ENCODE assay signal across 7 cellular contexts in genomic region chr5:132227235-132227484, GRCh38. TPM values are rescaled to one million over a fixed set of nuclear protein-coding genes. Genes with fewer than 3 reads are reported as not detected.
DNase-seq lines count a peak whose midpoint lies in the region; ATAC-seq, FAIRE-seq and TF ChIP-seq lines count a peak whose summit lies in the region.

No MANE protein-coding gene starts in this region.

- H3K4me2 ChIP-seq in IMR-90 (ENCODE audit: low read depth, low read length), result peak overlapping the region; percentile 98
- peak overlapping the region; percentile 68 for H3K4me2 ChIP-seq in GM12878 (ENCODE audit: control insufficient read depth, insufficient read depth)

- TF ChIP-seq EP300 in GM12878 (IDR thresholded peaks at IDR 0.05; ENCODE audit: borderline replicate concordance in 1 of 2, control insufficient read depth in 1 of 2, low read depth in 2 of 2, low read length in 2 of 2), result no peak

- no peak for FAIRE-seq in GM12878 (lab: Jason Lieb, UNC)

- H2BK15ac ChIP-seq in IMR-90 (ENCODE audit: low read depth, low read length), result 0 out of 3 replicates have a peak overlapping the region, but pooled peaks have one; percentile 36

- no peaks in the 10 kb centered on the region for H3K79me2 ChIP-seq in GM12878 (ENCODE audit: control insufficient read depth, insufficient read depth, low read length)

- H4K5ac ChIP-seq in IMR-90 (ENCODE audit: low read depth, low read length), result peak overlapping the region; percentile 4

- TF ChIP-seq CTCF in IMR-90 (conservative IDR thresholded peaks at IDR 0.05; ENCODE audit: low read depth, low read length) (no peak), GM12878 (IDR thresholded peaks at IDR 0.05 in 2 of 3, conservative IDR thresholded peaks at IDR 0.05 in 1 of 3; ENCODE audit: control insufficient read depth in 2 of 3, extremely low read depth in 1 of 3, insufficient read depth in 1 of 3, low read depth in 3 of 3, low read length in 3 of 3) (no peak), liver (IDR thresholded peaks at IDR 0.05; ENCODE audit: low read depth, low read length, missing input control) (no peak)

- H3K79me1 ChIP-seq in IMR-90 (ENCODE audit: low read depth in 1 of 2, low read length in 2 of 2), result peaks cover 33 to 51% of the 10 kb centered on the region in 2 experiments

- SMC1A ChIA-PET in GM12878 (lab: Charles Lee; ENCODE audit: uncharacterized antibody, unreplicated experiment), result interaction anchor here (1.9 to 2.1 kb wide), 2 partner anchors 11 to 48 kb away, joined by 5 to 10 read pairs; no protein-coding TSS in a partner anchor

- H3K9me1 ChIP-seq in IMR-90 (ENCODE audit: insufficient read depth, low read length), result peaks cover 34% of the 10 kb centered on the region

- intact Hi-C loops in IMR-90 (cut with micrococcal nuclease), result no loop called here
- intact Hi-C loops in GM12878 (cut with micrococcal nuclease; ENCODE audit: unreplicated experiment), result no loop called here

- POLR2A ChIA-PET in IMR-90 (lab: Charles Lee; ENCODE audit: unreplicated experiment) (interaction anchor here (0.7 to 1.5 kb wide), 2 partner anchors 11 to 24 kb away, joined by 4 to 6 read pairs; no protein-coding TSS in a partner anchor), GM12878 (lab: Charles Lee) (interaction anchor here (0.7 to 1.6 kb wide), 4 partner anchors 17 to 67 kb away, joined by 3 to 6 read pairs (median 4); no protein-coding TSS in a partner anchor)

- H3K9ac ChIP-seq in IMR-90 (ENCODE audit: low read depth, low read length), result peak overlapping the region; percentile 75
- H3K9ac ChIP-seq in GM12878 (ENCODE audit: control insufficient read depth, insufficient read depth, low read length), result peak overlapping the region; percentile 56; the same call in 1 of the 2 replicates
- peak overlapping the region; percentile 14 to 54 for H3K9ac ChIP-seq in liver (ENCODE audit: low read depth in 1 of 2, low read length in 2 of 2)
- H3K9ac ChIP-seq in stomach smooth muscle (ENCODE audit: low read length in 2 of 2), result peak overlapping the region; percentile 52 to 76

- peak overlapping the region; percentile 91 for H3K23ac ChIP-seq in IMR-90 (ENCODE audit: low read depth, low read length)

- TF ChIP-seq RAD21 in IMR-90 (IDR thresholded peaks at IDR 0.05; ENCODE audit: low read length), result no peak
- TF ChIP-seq RAD21 in GM12878 (IDR thresholded peaks at IDR 0.05; ENCODE audit: insufficient read depth, low read depth, low read length), result no peak
- no peak for TF ChIP-seq RAD21 in liver (IDR thresholded peaks at IDR 0.05)

- 0% methylated on average over 10 of the region's 13 CpGs; no CpG with 5 or more reads in 1 of the 2 experiments for WGBS in IMR-90 (ENCODE audit: extremely low coverage in 2 of 2, insufficient read length in 1 of 2), 2 experiments
- WGBS in GM12878 (ENCODE audit: insufficient coverage, insufficient replicate concordance, low lambda C conversion rate, missing lambda C conversion rate), result 4% methylated on average over 13 of the region's 13 CpGs
- 2% methylated on average over 13 of the region's 13 CpGs for WGBS in liver

- H3K4me1 ChIP-seq in IMR-90 (ENCODE audit: control insufficient read depth, insufficient read depth, low read length) (peaks cover 31% of the 10 kb centered on the region), GM12878 (ENCODE audit: control insufficient read depth, insufficient read depth, low read length) (peaks cover 10% of the 10 kb centered on the region), liver (ENCODE audit: control insufficient read depth in 4 of 4, insufficient read depth in 4 of 4, low read length in 3 of 4) (peaks cover 0 to 10% (median 3%) of the 10 kb centered on the region in 4 donors), stomach smooth muscle (ENCODE audit: control insufficient read depth, insufficient read depth, low read length) (peaks cover 54% of the 10 kb centered on the region)

- in situ Hi-C loops in IMR-90 (cut with MboI; ENCODE audit: low sequenced_read_pairs) (no loop called here), GM12878 (cut with MboI) (no loop called here)

- peak overlapping the region; percentile 60 for H2BK5ac ChIP-seq in IMR-90 (ENCODE audit: low read depth, low read length, poor library complexity, severe bottlenecking)

- H2AFZ ChIP-seq in IMR-90 (replicated peaks; ENCODE audit: low read length, poor library complexity) (peak overlapping the region; percentile 95), GM12878 (ENCODE audit: control insufficient read depth, low read depth, low read length) (peak overlapping the region; percentile 64)

- H3K36me3 ChIP-seq in IMR-90 (ENCODE audit: control insufficient read depth, insufficient read depth, low read length) (no peaks in the 10 kb centered on the region), GM12878 (ENCODE audit: control insufficient read depth in 2 of 2, insufficient read depth in 2 of 2, low read length in 1 of 2) (no peaks in the 10 kb centered on the region), liver (ENCODE audit: control insufficient read depth in 4 of 4, insufficient read depth in 3 of 4, low read depth in 1 of 4, low read length in 3 of 4) (no peaks in the 10 kb centered on the region), stomach smooth muscle (ENCODE audit: control insufficient read depth in 2 of 2, insufficient read depth in 2 of 2, low read length in 2 of 2) (no peaks in the 10 kb centered on the region)

- dilution Hi-C loops in IMR-90 (cut with HindIII; ENCODE audit: low sequenced_read_pairs, unreplicated experiment), result no loop called here

- peak overlapping the region; percentile 74 to 94; a peak in 3 of 4 replicates for H4K8ac ChIP-seq in IMR-90 (ENCODE audit: low read depth in 2 of 2, low read length in 2 of 2)

- H3K4me3 ChIP-seq in IMR-90 (ENCODE audit: insufficient read depth, low read depth, low read length), result peak overlapping the region; percentile 61
- peak overlapping the region; percentile 75 for H3K4me3 ChIP-seq in GM12878
- H3K4me3 ChIP-seq in liver (ENCODE audit: low read depth in 1 of 3, low read length in 3 of 3), result peak overlapping the region; percentile 8 to 72 (median 57)
- peak overlapping the region; percentile 74 to 78 for H3K4me3 ChIP-seq in stomach smooth muscle (ENCODE audit: low read length in 2 of 2)

- H4K91ac ChIP-seq in IMR-90 (ENCODE audit: insufficient read depth, low read depth, low read length), result peak overlapping the region; percentile 71

- no peak for TF ChIP-seq POLR2A in IMR-90 (IDR thresholded peaks at IDR 0.05; ENCODE audit: low read depth, low read length)
- TF ChIP-seq POLR2A in GM12878 (IDR thresholded peaks at IDR 0.05; ENCODE audit: low read depth, low read length), result no peak

- H4K20me1 ChIP-seq in IMR-90 (ENCODE audit: insufficient read depth, low read length), result peaks cover 37% of the 10 kb centered on the region
- no peaks in the 10 kb centered on the region for H4K20me1 ChIP-seq in GM12878 (ENCODE audit: control insufficient read depth, insufficient read depth)

- peak overlapping the region; percentile 99 for H2AK5ac ChIP-seq in IMR-90 (ENCODE audit: low read depth, low read length)

- H2BK20ac ChIP-seq in IMR-90 (ENCODE audit: low read depth, low read length), result peak overlapping the region; percentile 11; the same call in 1 of the 2 replicates

- H3K27me3 ChIP-seq in IMR-90 (ENCODE audit: control insufficient read depth, insufficient read depth, low read length) (no peaks in the 10 kb centered on the region; the same call in 1 of the 2 replicates), GM12878 (replicated peaks in 1 of 2; ENCODE audit: control insufficient read depth in 2 of 2, insufficient read depth in 2 of 2, low read length in 1 of 2) (peaks cover 0 to 5% of the 10 kb centered on the region in 2 experiments; a peak in 2 of 4 replicates), liver (ENCODE audit: control insufficient read depth in 4 of 4, insufficient read depth in 4 of 4, low read length in 3 of 4) (no peaks in the 10 kb centered on the region), stomach smooth muscle (ENCODE audit: control insufficient read depth in 1 of 2, insufficient read depth in 2 of 2, low read length in 2 of 2) (no peaks in the 10 kb centered on the region)

- no peaks in the 10 kb centered on the region for H3K9me3 ChIP-seq in IMR-90 (ENCODE audit: control insufficient read depth, insufficient read depth, low read length)
- no peaks in the 10 kb centered on the region; the same call in 2 of the 3 replicates for H3K9me3 ChIP-seq in GM12878 (replicated peaks; ENCODE audit: control insufficient read depth, insufficient read depth, low read length)
- H3K9me3 ChIP-seq in liver (ENCODE audit: control insufficient read depth in 4 of 4, low read length in 3 of 4), result no peaks in the 10 kb centered on the region
- H3K9me3 ChIP-seq in stomach smooth muscle (ENCODE audit: control insufficient read depth in 2 of 2, low read length in 2 of 2), result no peaks in the 10 kb centered on the region

- ATAC-seq in IMR-90 (ENCODE audit: low read depth) (no peak), GM12878 (no peak), GM18868 (IDR thresholded peaks at IDR 0.05; ENCODE audit: unreplicated experiment) (no peak)

- peak overlapping the region; percentile 96 for H2AK9ac ChIP-seq in IMR-90 (replicated peaks; ENCODE audit: low read depth, low read length, poor library complexity)

- peak overlapping the region; percentile 42; the same call in 1 of the 2 replicates for H3K56ac ChIP-seq in IMR-90 (ENCODE audit: extremely low read depth, insufficient read depth, low read length)

- CTCF ChIA-PET in IMR-90 (lab: Yijun Ruan, JAX) (interaction anchor here (0.6 to 2.1 kb wide), 4 partner anchors 11 to 425 kb away, joined by 3 to 10 read pairs (median 6); no protein-coding TSS in a partner anchor), GM12878 (lab: Yijun Ruan, JAX) (interaction anchor here (0.7 to 4.1 kb wide), 5 partner anchors 11 to 128 kb away, joined by 3 to 41 read pairs (median 3); no protein-coding TSS in a partner anchor)

- H3K27ac ChIP-seq in IMR-90 (ENCODE audit: insufficient read depth, low read length), result peak overlapping the region; percentile 61
- H3K27ac ChIP-seq in GM12878 (ENCODE audit: control insufficient read depth, insufficient read depth), result no peak overlapping the region
- peak overlapping the region; percentile 73 to 75 for H3K27ac ChIP-seq in liver (ENCODE audit: low read depth in 1 of 2, low read length in 2 of 2)
- peak overlapping the region; percentile 78 for H3K27ac ChIP-seq in stomach smooth muscle (ENCODE audit: low read length)

- H3K4ac ChIP-seq in IMR-90 (ENCODE audit: low read depth, low read length), result peak overlapping the region; percentile 80

- peak overlapping the region; percentile 87 for H3K14ac ChIP-seq in IMR-90 (replicated peaks; ENCODE audit: low read depth, low read length)

- H2BK120ac ChIP-seq in IMR-90 (ENCODE audit: low read depth, low read length), result peak overlapping the region; percentile 38

- RAD21 ChIA-PET in GM12878 (lab: Charles Lee; ENCODE audit: unreplicated experiment), result interaction anchor here (0.8 to 2.4 kb wide), 4 partner anchors 11 to 200 kb away, joined by 3 to 18 read pairs (median 4); no protein-coding TSS in a partner anchor

- peak overlapping the region; percentile 59 for H3K18ac ChIP-seq in IMR-90 (ENCODE audit: low read depth, low read length)

- BruUV-seq in IMR-90 (replicated peaks; lab: Mats Ljungman, UMichigan), result no TSS peak
- BruUV-seq in GM12878 (replicated peaks; lab: Mats Ljungman, UMichigan), result no TSS peak

- DNase-seq in IMR-90, result no peak
- no peak for DNase-seq in GM12878 (ENCODE audit: low read depth, low spot score)
- no peak for DNase-seq in stimulated activated naive CD4-positive, alpha-beta T cell (lab: John Stamatoyannopoulos, UW)
- DNase-seq in DMS153 (lab: John Stamatoyannopoulos, UW), result no peak

RNA-seq across cellular contexts. Expression of gene P4HA2, which starts 0.5 kb away (rescaled TPM):
- total RNA-seq in IMR-90 (2012; rRNA removed) (190 and 225 TPM in 2 replicates), GM12878 (2014; rRNA removed) (6.9 and 7.7 TPM in 2 replicates), GM12878 (2014; rRNA removed; fragmentation: Illumina TruSeq; extraction: Trizol) (5.4 and 6.2 TPM in 2 replicates), GM12878 (2021) (7.3 and 7.9 TPM in 2 replicates), liver (1 to 10 TPM; 5.1 to 7.9 TPM)
- polyA plus RNA-seq in IMR-90 (2012; rRNA removed) (184 and 186 TPM in 2 replicates), GM12878 (2011; rRNA removed) (7.2 and 7.6 TPM in 2 replicates), GM12878 (2014; fragmentation: Illumina TruSeq; extraction: Trizol) (4.9 and 6.0 TPM in 2 replicates), GM12878 (2014; fragmentation: Nextera tagmentation; extraction: Ambion mirVana) (10 to 100 TPM in 1 of 2 experiments, 1 to 10 TPM in 1; 9.1 to 10.6 TPM), GM12878 (2014; rRNA removed) (4.7 and 5.7 TPM in 2 replicates), GM12878 (2016; fragmentation: Nextera tagmentation; extraction: Ambion mirVana) (10 to 100 TPM in 1 of 2 experiments, 1 to 10 TPM in 1; 7.4 to 10.9 TPM), liver (1 to 10 TPM; 4.6 to 7.2 TPM)
- polyA plus RNA-seq in IMR-90 (2012; cell fraction: cytosol; rRNA removed), result 144 and 191 TPM in 2 replicates
- 99.1 and 183 TPM in 2 replicates for polyA plus RNA-seq in IMR-90 (2012; cell fraction: nucleus; rRNA removed; ENCODE audit: low replicate concordance)
- 72.1 and 75.2 TPM in 2 replicates for total RNA-seq in GM12878 (2013; cell fraction: nucleolus; rRNA removed)
- 12.8 TPM for polyA plus RNA-seq in GM12878 (2011; ENCODE audit: low read depth)
- polyA plus RNA-seq in GM12878 (2011; cell fraction: cytosol; rRNA removed), result 7.4 and 8.9 TPM in 2 replicates
- 7.2 and 16.1 TPM in 2 replicates for polyA plus RNA-seq in GM12878 (2011; cell fraction: nucleus; rRNA removed)
- 11.7 and 12.9 TPM in 2 replicates for polyA plus RNA-seq in GM12878 (2012)
- 9.7 and 11.3 TPM in 2 replicates for polyA minus RNA-seq in GM12878 (2011; rRNA and poly(A)+ RNA removed)
- polyA minus RNA-seq in GM12878 (2011; cell fraction: cytosol; rRNA and poly(A)+ RNA removed), result 2.1 and 2.3 TPM in 2 replicates
- polyA minus RNA-seq in GM12878 (2011; cell fraction: nucleus; rRNA and poly(A)+ RNA removed), result 2.5 and 4.0 TPM in 2 replicates

RNA-seq across cellular contexts. Expression of gene PDLIM4, which starts 30.3 kb away (rescaled TPM):
- total RNA-seq in IMR-90 (2012; rRNA removed), result 61.1 and 97.5 TPM in 2 replicates
- 214 and 225 TPM in 2 replicates for polyA plus RNA-seq in IMR-90 (2012; rRNA removed)
- polyA plus RNA-seq in IMR-90 (2012; cell fraction: cytosol; rRNA removed), result 62.0 and 132 TPM in 2 replicates
- polyA plus RNA-seq in IMR-90 (2012; cell fraction: nucleus; rRNA removed; ENCODE audit: low replicate concordance), result 199 and 416 TPM in 2 replicates
- total RNA-seq in GM12878 (2013; cell fraction: nucleolus; rRNA removed), result 5.2 and 5.4 TPM in 2 replicates
- total RNA-seq in GM12878 (2014; rRNA removed), result 0.22 and 0.62 TPM in 2 replicates
- total RNA-seq in GM12878 (2014; rRNA removed; fragmentation: Illumina TruSeq; extraction: Trizol), result 0.18 TPM in 1 of 2 replicates, not detected in the other
- total RNA-seq in GM12878 (2021), result 0.24 and 0.36 TPM in 2 replicates
- polyA plus RNA-seq in GM12878 (2011; ENCODE audit: low read depth), result not detected
- 0.69 and 1.7 TPM in 2 replicates for polyA plus RNA-seq in GM12878 (2011; rRNA removed)
- polyA plus RNA-seq in GM12878 (2011; cell fraction: cytosol; rRNA removed), result 3.7 TPM in 2 replicates
- polyA plus RNA-seq in GM12878 (2011; cell fraction: nucleus; rRNA removed), result 9.9 and 11.1 TPM in 2 replicates
- 0.73 and 1.2 TPM in 2 replicates for polyA plus RNA-seq in GM12878 (2012)
- not detected in 2 replicates for polyA plus RNA-seq in GM12878 (2014; fragmentation: Illumina TruSeq; extraction: Trizol)
- polyA plus RNA-seq in GM12878 (2014; fragmentation: Nextera tagmentation; extraction: Ambion mirVana), result not detected
- 0.13 and 0.51 TPM in 2 replicates for polyA plus RNA-seq in GM12878 (2014; rRNA removed)
- polyA plus RNA-seq in GM12878 (2016; fragmentation: Nextera tagmentation; extraction: Ambion mirVana), result under 1 TPM; 0.39 to 0.86 TPM
- 0.80 and 1.6 TPM in 2 replicates for polyA minus RNA-seq in GM12878 (2011; rRNA and poly(A)+ RNA removed)
- polyA minus RNA-seq in GM12878 (2011; cell fraction: cytosol; rRNA and poly(A)+ RNA removed), result 0.94 and 1.9 TPM in 2 replicates
- 2.5 and 2.8 TPM in 2 replicates for polyA minus RNA-seq in GM12878 (2011; cell fraction: nucleus; rRNA and poly(A)+ RNA removed)
- total RNA-seq in liver, result under 1 TPM; 0.25 to 0.93 TPM
- polyA plus RNA-seq in liver, result under 1 TPM; 0.45 to 0.85 TPM
